Comparison of ENCODE assay signal across 25 cellular contexts in the genomic region with DNA sequence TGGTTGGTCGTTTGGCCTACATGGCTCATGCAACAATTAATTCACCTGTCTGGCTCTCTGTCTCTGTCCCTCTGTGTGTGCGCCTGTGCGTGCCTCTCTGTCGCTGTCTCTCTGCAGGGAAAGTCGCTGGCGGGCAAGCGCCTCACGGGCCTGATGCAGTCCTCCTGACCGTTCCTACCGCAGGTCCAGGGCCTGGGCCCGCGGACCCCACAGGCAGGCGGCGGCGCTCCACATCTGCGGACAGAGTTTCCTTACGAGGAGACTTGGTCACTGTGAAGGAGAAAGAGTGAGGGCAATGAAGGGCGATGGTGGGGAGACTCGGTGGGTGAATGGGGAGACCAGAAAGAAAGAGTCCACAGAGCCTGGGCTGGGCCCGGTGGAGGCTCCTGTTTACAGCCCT.
"Had no signal": no experiment of that assay in that cellular context is flagged by ENCODE, and none has a peak within 500 bp of the region (broad histone marks: within the 10 kb centered on the region; RNA-seq: fewer than 3 reads in every experiment).

No MANE protein-coding gene starts in this region.

- H3K4me3 ChIP-seq: colonic mucosa, esophagus squamous epithelium, gastrocnemius medialis, heart right ventricle, left lung, lower lobe of right lung, mucosa of descending colon had no signal

- H3K36me3 Mint-ChIP-seq: mesothelial cell of epicardium had no signal

- H3K36me3 ChIP-seq: colonic mucosa, esophagus squamous epithelium, gastrocnemius medialis, heart right ventricle, left lung, lower lobe of right lung had no signal

- FAIRE-seq: endometrium, islet of Langerhans, keratinocyte had no signal

- H3K4me3 Mint-ChIP-seq: dendritic cell treated with granulocyte-macrophage colony-stimulating factor and Interleukin-4, amounts not matched to agents 40 ng/mL and 50 ng/mL, for 4 days; effector memory CD8-positive, alpha-beta T cell; endodermal cell; mesothelial cell of epicardium had no signal

- H3K4me1 ChIP-seq: colonic mucosa, left lung, lower lobe of right lung had no signal

- H3K9me3 ChIP-seq: colonic mucosa, esophagus squamous epithelium, gastrocnemius medialis, heart right ventricle, left lung, lower lobe of right lung, mucosa of descending colon had no signal

- H3K27ac ChIP-seq: colonic mucosa, epithelial cell of prostate, esophagus squamous epithelium, heart right ventricle, left lung, lower lobe of right lung had no signal

- H3K27ac Mint-ChIP-seq: dendritic cell treated with granulocyte-macrophage colony-stimulating factor and Interleukin-4, amounts not matched to agents 40 ng/mL and 50 ng/mL, for 4 days; effector memory CD8-positive, alpha-beta T cell; endodermal cell; mesothelial cell of epicardium had no signal

- H3K9me3 Mint-ChIP-seq: dendritic cell treated with granulocyte-macrophage colony-stimulating factor and Interleukin-4, amounts not matched to agents 40 ng/mL and 50 ng/mL, for 4 days; effector memory CD8-positive, alpha-beta T cell; endodermal cell; mesothelial cell of epicardium had no signal

- DNase-seq: colonic mucosa; cortex of kidney; effector CD8-positive, alpha-beta T cell; effector memory CD8-positive, alpha-beta T cell; endodermal cell; erythroblast; esophagus squamous epithelium; foreskin fibroblast; foreskin melanocyte; gastrocnemius medialis; glutamatergic neuron; heart right ventricle; hippocampal formation; left cardiac atrium; left ventricle myocardium superior; lower lobe of right lung; mesenchymal stem cell; mucosa of descending colon had no signal

- H3K27me3 ChIP-seq: colonic mucosa, gastrocnemius medialis, heart right ventricle had no signal
